1 cellular context compared by ENCODE assay signal in the genomic region with DNA sequence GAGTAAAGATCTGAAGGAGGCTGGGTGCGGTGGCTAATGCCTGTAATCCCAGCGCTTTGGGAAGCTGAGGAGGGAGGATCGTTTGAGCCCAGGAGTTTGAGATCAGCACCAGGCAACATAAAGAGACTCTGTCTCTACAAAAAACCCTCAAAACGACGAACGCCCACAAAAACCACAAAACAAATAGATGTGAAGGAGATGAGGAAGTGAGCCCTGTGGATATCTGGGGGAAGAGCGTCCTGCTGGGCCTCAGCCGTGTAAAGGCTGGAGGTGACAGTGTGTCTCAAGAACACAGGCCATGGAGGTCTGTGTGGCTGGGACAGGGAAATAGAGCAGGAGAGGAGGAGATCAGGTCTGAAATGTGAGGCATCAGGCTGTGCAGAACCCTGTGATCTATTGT.
TF ChIP-seq lines count a peak whose summit lies in the region.

No MANE protein-coding gene starts in this region.

TF ChIP-seq in GM12878, 131 proteins besides CTCF, POLR2A, EP300 and RAD21 (continued from another document and continues in another):
- TF ChIP-seq EZH2 (IDR thresholded peaks at IDR 0.05; ENCODE audit: borderline replicate concordance, control insufficient read depth, low read depth, low read length) = no peak
- no peak for TF ChIP-seq SP1 (IDR thresholded peaks at IDR 0.05; ENCODE audit: low read depth, low read length)
- 0 out of 3 replicates have a peak, but pooled peaks have one; percentile 36 for TF ChIP-seq POU2F2 (IDR thresholded peaks at IDR 0.05; ENCODE audit: borderline replicate concordance, low read depth, low read length)
- no peak for TF ChIP-seq SREBF1 (IDR thresholded peaks at IDR 0.05; ENCODE audit: low read length)
- TF ChIP-seq HCFC1 (IDR thresholded peaks at IDR 0.05; ENCODE audit: low read length) = no peak
- TF ChIP-seq, protein P1, sequence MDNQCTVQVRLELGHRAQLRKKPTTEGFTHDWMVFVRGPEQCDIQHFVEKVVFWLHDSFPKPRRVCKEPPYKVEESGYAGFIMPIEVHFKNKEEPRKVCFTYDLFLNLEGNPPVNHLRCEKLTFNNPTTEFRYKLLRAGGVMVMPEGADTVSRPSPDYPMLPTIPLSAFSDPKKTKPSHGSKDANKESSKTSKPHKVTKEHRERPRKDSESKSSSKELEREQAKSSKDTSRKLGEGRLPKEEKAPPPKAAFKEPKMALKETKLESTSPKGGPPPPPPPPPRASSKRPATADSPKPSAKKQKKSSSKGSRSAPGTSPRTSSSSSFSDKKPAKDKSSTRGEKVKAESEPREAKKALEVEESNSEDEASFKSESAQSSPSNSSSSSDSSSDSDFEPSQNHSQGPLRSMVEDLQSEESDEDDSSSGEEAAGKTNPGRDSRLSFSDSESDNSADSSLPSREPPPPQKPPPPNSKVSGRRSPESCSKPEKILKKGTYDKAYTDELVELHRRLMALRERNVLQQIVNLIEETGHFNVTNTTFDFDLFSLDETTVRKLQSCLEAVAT (IDR thresholded peaks at IDR 0.05) = peak; percentile 86
- no peak for TF ChIP-seq BRCA1 (IDR thresholded peaks at IDR 0.05; ENCODE audit: low read depth, low read length)
- TF ChIP-seq SMC3 (IDR thresholded peaks at IDR 0.05; ENCODE audit: borderline replicate concordance, low read length) = peak; percentile 17; the same call in 1 of the 2 replicates
- peak; percentile 87 to 91 for TF ChIP-seq IKZF2 (IDR thresholded peaks at IDR 0.05)
- TF ChIP-seq CBX3 (IDR thresholded peaks at IDR 0.05; ENCODE audit: borderline replicate concordance, low read depth) = no peak
- TF ChIP-seq MYB (IDR thresholded peaks at IDR 0.05; ENCODE audit: borderline replicate concordance, low read depth, low read length) = no peak
- TF ChIP-seq RUNX3 (IDR thresholded peaks at IDR 0.05; ENCODE audit: low read length) = peak; percentile 98
- TF ChIP-seq CHD2 (IDR thresholded peaks at IDR 0.05; ENCODE audit: borderline replicate concordance, low read depth, low read length) = 0 out of 2 replicates have a peak, but pooled peaks have one; percentile 15
- TF ChIP-seq SPI1 (IDR thresholded peaks at IDR 0.05; ENCODE audit: borderline replicate concordance, insufficient read depth, low read depth, low read length) = peak; percentile 96
- TF ChIP-seq NFIC (IDR thresholded peaks at IDR 0.05; ENCODE audit: low read depth, low read length) = 0 out of 2 replicates have a peak, but pooled peaks have one; percentile 54
- TF ChIP-seq FOXK2 (IDR thresholded peaks at IDR 0.05) = no peak
- no peak for TF ChIP-seq LARP7 (IDR thresholded peaks at IDR 0.05)
- TF ChIP-seq RCOR1 (conservative IDR thresholded peaks at IDR 0.05; ENCODE audit: low read depth, low read length) = no peak
- no peak for TF ChIP-seq CBX5 (IDR thresholded peaks at IDR 0.05; ENCODE audit: low read depth)
- no peak for TF ChIP-seq SMAD5 (IDR thresholded peaks at IDR 0.05; ENCODE audit: low read depth)
- TF ChIP-seq ZSCAN29 (IDR thresholded peaks at IDR 0.05) = no peak
- TF ChIP-seq CBFB (IDR thresholded peaks at IDR 0.05; ENCODE audit: low read depth) = peak; percentile 85
- no peak for TF ChIP-seq CREB1 (IDR thresholded peaks at IDR 0.05; ENCODE audit: low read depth)
- no peak for TF ChIP-seq TCF12 (IDR thresholded peaks at IDR 0.05; ENCODE audit: low read depth, low read length)
- no peak for TF ChIP-seq ZNF384 (IDR thresholded peaks at IDR 0.05; ENCODE audit: borderline replicate concordance, low read depth, low read length)
- peak; percentile 74 for TF ChIP-seq RELB (IDR thresholded peaks at IDR 0.05; ENCODE audit: low read depth)
- no peak for TF ChIP-seq MEF2B (IDR thresholded peaks at IDR 0.05; ENCODE audit: partially characterized antibody, poor library complexity, severe bottlenecking)
- TF ChIP-seq DPF2 (IDR thresholded peaks at IDR 0.05) = peak; percentile 93
- TF ChIP-seq ZBTB4 (CRISPR knock-in tag; IDR thresholded peaks at IDR 0.05) = no peak
- TF ChIP-seq ELK1 (IDR thresholded peaks at IDR 0.05; ENCODE audit: low read depth, low read length) = no peak
- TF ChIP-seq ASH2L (IDR thresholded peaks at IDR 0.05; ENCODE audit: borderline replicate concordance, low read depth) = no peak
- TF ChIP-seq EGR1 (IDR thresholded peaks at IDR 0.05; ENCODE audit: borderline replicate concordance in 1 of 2, low read depth in 2 of 2, low read length in 2 of 2) = peak in 1 of 2 experiments; percentile 16; a peak in 1 of 3 replicates
- TF ChIP-seq KAT2A (conservative IDR thresholded peaks at IDR 0.05; ENCODE audit: control insufficient read depth, low read depth, low read length) = no peak
- no peak for TF ChIP-seq NKRF (conservative IDR thresholded peaks at IDR 0.05)
- 0 out of 2 replicates have a peak, but pooled peaks have one; percentile 70 for TF ChIP-seq HDGF (IDR thresholded peaks at IDR 0.05)
- TF ChIP-seq USF2 (IDR thresholded peaks at IDR 0.05; ENCODE audit: borderline replicate concordance, low read depth, low read length) = no peak
- 0 out of 2 replicates have a peak, but pooled peaks have one; percentile 40 for TF ChIP-seq BCL11A (IDR thresholded peaks at IDR 0.05; ENCODE audit: low read depth, low read length)
- no peak for TF ChIP-seq NFYA (IDR thresholded peaks at IDR 0.05; ENCODE audit: borderline replicate concordance, low read depth, low read length)
- peak; percentile 66 for TF ChIP-seq CREM (IDR thresholded peaks at IDR 0.05; ENCODE audit: low read depth)
- peak; percentile 63 for TF ChIP-seq MTA2 (IDR thresholded peaks at IDR 0.05; ENCODE audit: low read depth)
- no peak for TF ChIP-seq PRDM15 (CRISPR knock-in tag; IDR thresholded peaks at IDR 0.05)
- TF ChIP-seq BACH1 (IDR thresholded peaks at IDR 0.05; ENCODE audit: borderline replicate concordance) = no peak
- no peak for TF ChIP-seq CHD4 (IDR thresholded peaks at IDR 0.05)
- no peak for TF ChIP-seq IRF3 (IDR thresholded peaks at IDR 0.05)
- no peak for TF ChIP-seq SUZ12 (IDR thresholded peaks at IDR 0.05; ENCODE audit: unreplicated experiment)
- no peak for TF ChIP-seq ZNF274 (IDR thresholded peaks at IDR 0.05; ENCODE audit: insufficient read depth, insufficient read length)
- TF ChIP-seq, protein P2, sequence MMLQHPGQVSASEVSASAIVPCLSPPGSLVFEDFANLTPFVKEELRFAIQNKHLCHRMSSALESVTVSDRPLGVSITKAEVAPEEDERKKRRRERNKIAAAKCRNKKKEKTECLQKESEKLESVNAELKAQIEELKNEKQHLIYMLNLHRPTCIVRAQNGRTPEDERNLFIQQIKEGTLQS (IDR thresholded peaks at IDR 0.05; ENCODE audit: borderline replicate concordance, extremely low read depth, low read depth, low read length) = no peak
- TF ChIP-seq NBN (IDR thresholded peaks at IDR 0.05) = 0 out of 2 replicates have a peak, but pooled peaks have one; percentile 45
- TF ChIP-seq STAT1 (conservative IDR thresholded peaks at IDR 0.05) = no peak
- TF ChIP-seq JUND (IDR thresholded peaks at IDR 0.05; ENCODE audit: low read depth, low read length) = no peak
- TF ChIP-seq IKZF1 (conservative IDR thresholded peaks at IDR 0.05) = peak; percentile 89
